In the genomic region with DNA sequence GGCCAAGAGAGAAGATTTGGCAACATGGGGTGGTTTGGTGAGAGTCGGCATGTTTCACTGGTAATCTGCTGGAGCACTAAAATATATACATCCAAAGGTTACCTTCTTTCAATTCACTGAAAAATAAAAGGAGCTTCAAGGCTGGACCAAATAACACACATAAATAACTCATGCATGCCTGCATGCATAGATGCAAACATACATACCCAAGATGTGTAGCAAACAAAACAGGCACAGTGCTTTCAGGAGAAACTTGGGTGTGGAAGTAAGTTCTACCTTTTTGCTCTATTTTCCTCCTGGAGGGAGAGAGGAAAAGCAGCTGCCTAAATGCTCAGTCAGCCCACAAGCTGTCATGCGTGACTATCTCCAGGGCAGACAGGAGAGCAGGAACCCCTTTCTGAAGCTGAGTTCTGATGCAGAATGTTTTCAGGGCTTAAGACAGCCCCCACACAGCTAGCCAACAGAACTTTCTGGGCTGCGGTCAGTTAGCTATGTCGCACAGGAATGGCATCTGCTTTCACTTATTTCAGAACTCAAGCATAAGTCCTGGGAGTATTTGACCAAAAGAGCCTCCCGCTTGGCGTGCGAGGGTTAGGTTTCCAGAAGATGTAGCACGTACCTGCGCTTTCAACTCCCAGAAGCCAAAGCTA, we compare ENCODE assay signal across 8 cellular contexts.
DNase-seq lines count a peak whose midpoint lies in the region; ATAC-seq and TF ChIP-seq lines count a peak whose summit lies in the region.

No MANE protein-coding gene starts in this region.

- peaks cover 23% of the 10 kb centered on the region for H3K4me1 ChIP-seq in cardiac muscle cell (ENCODE audit: low read depth)

- DNase-seq in NCI-H1092 treated with DMSO at 0.1 percent for 48 hours (lab: John Stamatoyannopoulos, UW): peak; percentile 34
- no peak for DNase-seq in NCI-H1092 (lab: John Stamatoyannopoulos, UW)
- peak; percentile 55 to 58 for DNase-seq in activated T-cell treated with anti-CD3 and anti-CD28 coated beads, Interleukin-2, amount 50 U/mL, for 72 hours
- peak in 1 of 2 donors; percentile 99 for DNase-seq in cardiac muscle cell (ENCODE audit: low read depth in 1 of 2, low spot score in 1 of 2)
- no peak for DNase-seq in Ammon's horn (ENCODE audit: low spot score)

- no peaks in the 10 kb centered on the region for H3K27me3 ChIP-seq in cardiac muscle cell

- H3K9me3 ChIP-seq in KOPT-K1 (ENCODE audit: insufficient read depth, low read length, poor library complexity, severe bottlenecking): no peaks in the 10 kb centered on the region
- no peaks in the 10 kb centered on the region for H3K9me3 ChIP-seq in cardiac muscle cell (ENCODE audit: low read depth)

- peaks cover 8 to 24% of the 10 kb centered on the region in 2 donors for H3K36me3 Mint-ChIP-seq in activated T-cell treated with anti-CD3 and anti-CD28 coated beads, Interleukin-2, amount 50 U/mL, for 72 hours (ENCODE audit: insufficient read depth in 2 of 2)

- no peaks in the 10 kb centered on the region for H3K27me3 Mint-ChIP-seq in activated T-cell treated with anti-CD3 and anti-CD28 coated beads, Interleukin-2, amount 50 U/mL, for 72 hours (ENCODE audit: low read depth)

- H3K9me3 Mint-ChIP-seq in activated T-cell treated with anti-CD3 and anti-CD28 coated beads, Interleukin-2, amount 50 U/mL, for 72 hours: no peaks in the 10 kb centered on the region

- H3K36me3 ChIP-seq in KOPT-K1 (ENCODE audit: insufficient read depth, low read length) (no peaks in the 10 kb centered on the region), cardiac muscle cell (no peaks in the 10 kb centered on the region)

- peaks cover 90% of the 10 kb centered on the region for H3K4me1 Mint-ChIP-seq in activated T-cell treated with anti-CD3 and anti-CD28 coated beads, Interleukin-2, amount 50 U/mL, for 72 hours (ENCODE audit: low read depth)

- H3K4me3 ChIP-seq in cardiac muscle cell (no peak overlapping the region), skin epidermis (no peak overlapping the region)

- peak; percentile 42 for ATAC-seq in GM21786 (IDR thresholded peaks at IDR 0.05; ENCODE audit: unreplicated experiment)
- peak; percentile 59 to 63 for ATAC-seq in activated T-cell treated with anti-CD3 and anti-CD28 coated beads, Interleukin-2, amount 50 U/mL, for 72 hours (replicated peaks in 1 of 2)

- H3K27ac ChIP-seq in KOPT-K1 (ENCODE audit: low read depth, low read length, poor library complexity, severe bottlenecking) (peak overlapping the region; percentile 51), cardiac muscle cell (peak overlapping the region; percentile 77), skin epidermis (peak overlapping the region in 20 of 21 experiments; percentile 14 to 94 (median 80))

- H3K4me3 Mint-ChIP-seq in activated T-cell treated with anti-CD3 and anti-CD28 coated beads, Interleukin-2, amount 50 U/mL, for 72 hours: peak overlapping the region; percentile 66 to 67

- no peak for TF ChIP-seq CTCF in cardiac muscle cell (IDR thresholded peaks at IDR 0.05; ENCODE audit: low read depth, low read length)

- H3K27ac Mint-ChIP-seq in activated T-cell treated with anti-CD3 and anti-CD28 coated beads, Interleukin-2, amount 50 U/mL, for 72 hours: peak overlapping the region; percentile 82

Comparison
In these comparisons a context has a peak if more than half of its experiments do, and no peak if none do; other contexts are left out.
1. DNase-seq: peak in NCI-H1092 treated with DMSO at 0.1 percent for 48 hours (single experiment) and activated T-cell treated with anti-CD3 and anti-CD28 coated beads, Interleukin-2, amount 50 U/mL, for 72 hours (2 of 2); none in NCI-H1092 (single experiment) and Ammon's horn (single experiment).
2. Peak in every context shown above with its lines, with median percentiles within 50 percentile points of each other: H3K27ac ChIP-seq.